In the genomic region with DNA sequence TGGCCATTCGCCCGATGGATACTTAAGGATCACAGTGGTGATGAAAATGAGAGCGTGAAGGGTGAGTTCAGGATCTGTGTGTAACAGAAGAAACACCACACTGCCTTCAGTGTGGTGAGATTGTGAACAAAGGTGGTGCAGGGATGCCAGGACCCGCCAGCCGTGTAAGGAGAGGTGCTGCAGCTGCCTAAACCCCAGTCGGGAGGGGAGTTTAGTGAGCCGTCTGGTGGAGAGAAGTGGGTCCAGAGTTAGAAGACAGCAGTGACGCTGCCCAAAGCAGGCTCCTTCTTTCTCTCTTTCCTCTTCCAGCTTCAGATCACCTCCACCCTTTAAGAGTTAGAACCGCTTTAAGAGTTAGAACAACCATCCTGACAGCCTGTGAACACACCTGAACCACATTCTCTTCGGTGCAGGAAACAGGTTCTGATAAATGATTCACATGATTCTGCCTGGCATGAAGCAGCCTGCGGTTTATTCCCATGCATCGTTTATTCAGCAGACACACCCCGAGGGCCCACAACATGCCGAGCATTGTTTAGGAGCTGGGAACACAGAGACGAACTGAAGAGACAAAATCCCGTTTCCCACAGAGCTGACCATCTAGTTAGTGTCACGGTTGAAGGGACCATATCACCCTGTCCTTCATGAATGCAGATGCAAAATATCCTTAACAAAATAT, we compare ENCODE assay signal across 14 cellular contexts.
DNase-seq lines count a peak whose midpoint lies in the region; ATAC-seq, FAIRE-seq and TF ChIP-seq lines count a peak whose summit lies in the region.
"Had no signal": no experiment of that assay in that cellular context is flagged by ENCODE, and none has a peak within 500 bp of the region (broad histone marks: within the 10 kb centered on the region; RNA-seq: fewer than 3 reads in every experiment).

No MANE protein-coding gene starts in this region.

- 49 to 50% methylated on average over 17 of the region's 17 CpGs for WGBS in pancreas, 2 donors

- H3K4me1 ChIP-seq in Peyer's patch (peaks cover 0 to 20% (median 4%) of the 10 kb centered on the region in 4 donors), pancreas (no peaks in the 10 kb centered on the region)

- H3K9me3 ChIP-seq in Peyer's patch, result no peaks in the 10 kb centered on the region
- no peaks in the 10 kb centered on the region for H3K9me3 ChIP-seq in pancreas
- H3K9me3 ChIP-seq: prostate gland had no signal

- H3K36me3 ChIP-seq in Peyer's patch (no peaks in the 10 kb centered on the region), pancreas (no peaks in the 10 kb centered on the region)
- H3K36me3 ChIP-seq: prostate gland had no signal

- FAIRE-seq in pancreas (lab: Jason Lieb, UNC), result no peak

- intact Hi-C loops in pancreas (cut with DNase I), result no loop called here

- H3K27ac ChIP-seq in Peyer's patch (no peak overlapping the region), pancreas (no peak overlapping the region)
- H3K27ac ChIP-seq: prostate gland had no signal

- TF ChIP-seq POLR2A in Peyer's patch (IDR thresholded peaks at IDR 0.05), result no peak

- ATAC-seq in pancreas, result peak in 3 of 4 donors; percentile 44 to 69 (median 62)

- TF ChIP-seq CTCF in Peyer's patch (IDR thresholded peaks at IDR 0.05) (no peak), epithelial cell of esophagus (IDR thresholded peaks at IDR 0.05; ENCODE audit: insufficient read depth, low read depth, low read length, missing control alignments) (no peak), pancreas (IDR thresholded peaks at IDR 0.05) (no peak)

- H3K4me3 ChIP-seq in Peyer's patch (no peak overlapping the region), epithelial cell of esophagus (ENCODE audit: low read length) (no peak overlapping the region), pancreas (no peak overlapping the region)
- H3K4me3 ChIP-seq: prostate gland had no signal

- DNase-seq in DMS79 treated with DMSO at 0.1 percent for 48 hours (lab: John Stamatoyannopoulos, UW) (peak; percentile 27), Peyer's patch (peak in 2 of 3 donors; percentile 27 to 34), epithelial cell of esophagus (ENCODE audit: low read depth) (peak; percentile 96), pancreas (peak in 1 of 6 donors; percentile 30), NCI-H524 treated with DMSO at 0.1 percent for 48 hours (lab: John Stamatoyannopoulos, UW) (no peak), C1 segment of cervical spinal cord (lab: John Stamatoyannopoulos, UW) (no peak), NCI-H2227 treated with DMSO at 0.1 percent for 48 hours (lab: John Stamatoyannopoulos, UW) (no peak), NCI-H1930 (lab: John Stamatoyannopoulos, UW) (no peak)
- DNase-seq: CD4-positive, CD25-positive, alpha-beta regulatory T cell; effector memory CD4-positive, alpha-beta T cell; NCI-H2171 treated with DMSO at 0.1 percent for 48 hours; SIG-M5; stimulated activated CD4-positive, alpha-beta T cell treated with anti-CD3 and anti-CD28 coated beads, Interleukin-2, amount 100 ng/mL, for 48 hours had no signal

- no peaks in the 10 kb centered on the region for H3K27me3 ChIP-seq in Peyer's patch
- H3K27me3 ChIP-seq in pancreas, result no peaks in the 10 kb centered on the region

Comparison
In these comparisons a context has a peak if more than half of its experiments do, and no peak if none do; other contexts are left out.
1. DNase-seq: peak in DMS79 treated with DMSO at 0.1 percent for 48 hours (single experiment), Peyer's patch (2 of 3) and epithelial cell of esophagus (single experiment); none in NCI-H524 treated with DMSO at 0.1 percent for 48 hours (single experiment), C1 segment of cervical spinal cord (0 of 14), NCI-H2227 treated with DMSO at 0.1 percent for 48 hours (single experiment) and NCI-H1930 (0 of 2).